ENCODE assay signal across 1 cellular context in the genomic region with DNA sequence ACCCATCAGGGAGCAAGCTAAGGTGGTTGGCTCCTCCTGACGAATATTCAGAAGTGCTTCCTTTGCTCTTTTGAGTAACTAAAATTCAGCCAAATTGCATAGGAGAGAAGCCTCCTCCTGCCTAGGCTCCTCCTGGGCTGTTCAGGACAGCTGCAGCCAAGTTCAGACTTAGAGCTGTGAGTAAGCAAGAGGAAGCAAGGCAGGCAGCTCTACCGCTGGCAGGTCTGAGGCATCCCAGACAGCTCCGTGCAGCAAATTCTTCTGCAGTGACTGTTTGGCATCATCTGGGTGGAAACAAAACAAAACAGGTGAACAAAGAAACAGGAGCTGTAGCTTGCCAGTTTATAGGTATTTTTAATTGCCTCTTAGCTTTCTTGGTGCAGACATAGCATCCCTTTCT.
TF ChIP-seq lines count a peak whose summit lies in the region.

No MANE protein-coding gene starts in this region.

TF ChIP-seq in H1, 55 proteins besides CTCF, POLR2A, EP300 and RAD21:
- TF ChIP-seq EGR1 (IDR thresholded peaks at IDR 0.05; ENCODE audit: borderline replicate concordance, low read depth, low read length) (no peak), KDM1A (IDR thresholded peaks at IDR 0.05; ENCODE audit: borderline replicate concordance, low read length) (no peak)
